Comparison of ENCODE assay signal across 24 cellular contexts in genomic region chr9:84349706-84350105, GRCh38. TPM values are rescaled to one million over a fixed set of nuclear protein-coding genes. Genes with fewer than 3 reads are reported as not detected.
A peak's percentile ranks its signal among the peaks of the same experiment; 100 is the strongest.
DNase-seq lines count a peak whose midpoint lies in the region; ATAC-seq, FAIRE-seq and TF ChIP-seq lines count a peak whose summit lies in the region.
"Had no signal": no experiment of that assay in that cellular context is flagged by ENCODE, and none has a peak within 500 bp of the region (broad histone marks: within the 10 kb centered on the region; RNA-seq: fewer than 3 reads in every experiment).

No MANE protein-coding gene starts in this region.

- intact Hi-C loops in activated naive CD4-positive, alpha-beta T cell treated with anti-CD3 and anti-CD28 coated beads for 36 hours (cut with micrococcal nuclease): no loop called here
- intact Hi-C loops in natural killer cell (cut with micrococcal nuclease): no loop called here

- H3K27me3 Mint-ChIP-seq in activated naive CD4-positive, alpha-beta T cell treated with anti-CD3 and anti-CD28 coated beads for 36 hours (ENCODE audit: low read depth): no peaks in the 10 kb centered on the region
- H3K27me3 Mint-ChIP-seq in endothelial cell (ENCODE audit: unreplicated experiment) (no peaks in the 10 kb centered on the region), natural killer cell (ENCODE audit: low read depth in 2 of 2) (peaks cover 0 to 7% of the 10 kb centered on the region in 2 donors)

- H3K4me3 ChIP-seq in fibroblast of pulmonary artery (replicated peaks; ENCODE audit: low read depth, low read length): no peak overlapping the region
- H3K4me3 ChIP-seq: K562, SJCRH30 had no signal

- H3K36me3 Mint-ChIP-seq in activated naive CD4-positive, alpha-beta T cell treated with anti-CD3 and anti-CD28 coated beads for 36 hours (ENCODE audit: low read depth): no peaks in the 10 kb centered on the region
- peaks cover 5% of the 10 kb centered on the region for H3K36me3 Mint-ChIP-seq in endothelial cell (ENCODE audit: low read depth, unreplicated experiment)
- H3K36me3 Mint-ChIP-seq in natural killer cell: no peaks in the 10 kb centered on the region
- H3K36me3 Mint-ChIP-seq: CD4-positive, CD25-positive, alpha-beta regulatory T cell had no signal

- FAIRE-seq in H54 (lab: Jason Lieb, UNC): peak; percentile 33
- FAIRE-seq: GM12891, H1, HTR-8/SVneo, K562 had no signal

- H3K9me3 Mint-ChIP-seq in activated naive CD4-positive, alpha-beta T cell treated with anti-CD3 and anti-CD28 coated beads for 36 hours: no peaks in the 10 kb centered on the region
- H3K9me3 Mint-ChIP-seq in endothelial cell (ENCODE audit: unreplicated experiment): no peaks in the 10 kb centered on the region
- H3K9me3 Mint-ChIP-seq in natural killer cell: no peaks in the 10 kb centered on the region

- no peak for ATAC-seq in natural killer cell
- ATAC-seq: HCT116, K562, Panc1, SK-N-SH treated with all-trans-retinoic acid at 6 μM for 48 hours had no signal

- no peak for TF ChIP-seq CTCF in fibroblast of pulmonary artery (IDR thresholded peaks at IDR 0.05; ENCODE audit: low read length, missing control alignments)
- no peak for TF ChIP-seq CTCF in endothelial cell (IDR thresholded peaks at IDR 0.05; ENCODE audit: unreplicated experiment)
- no peak for TF ChIP-seq CTCF in natural killer cell (IDR thresholded peaks at IDR 0.05)

- H3K27ac Mint-ChIP-seq in activated naive CD4-positive, alpha-beta T cell treated with anti-CD3 and anti-CD28 coated beads for 36 hours: no peak overlapping the region
- no peak overlapping the region for H3K27ac Mint-ChIP-seq in endothelial cell (ENCODE audit: unreplicated experiment)
- no peak overlapping the region for H3K27ac Mint-ChIP-seq in natural killer cell
- H3K27ac Mint-ChIP-seq: CD4-positive, CD25-positive, alpha-beta regulatory T cell had no signal

- TF ChIP-seq POLR2A in H54 (IDR thresholded peaks at IDR 0.05; ENCODE audit: low read depth, low read length): no peak

- CTCF ChIA-PET in activated naive CD4-positive, alpha-beta T cell treated with anti-CD3 and anti-CD28 coated beads for 36 hours (lab: Charles Lee): no interaction called here

- DNase-seq in DMS 273 (lab: John Stamatoyannopoulos, UW; ENCODE audit: unreplicated experiment): peak; percentile 17
- no peak for DNase-seq in H54 (ENCODE audit: insufficient read length, low spot score)
- peak; percentile 13 for DNase-seq in OCI-M1 (lab: John Stamatoyannopoulos, UW)
- DNase-seq in fibroblast of pulmonary artery (ENCODE audit: low read depth): peak; percentile 41
- DNase-seq in activated naive CD4-positive, alpha-beta T cell treated with anti-CD3 and anti-CD28 coated beads for 36 hours: no peak
- DNase-seq in endothelial cell (ENCODE audit: low spot score): no peak
- DNase-seq in T-helper 2 cell: no peak
- no peak for DNase-seq in natural killer cell
- DNase-seq: CD4-positive, CD25-positive, alpha-beta regulatory T cell; GF-D8; Kasumi-1; MM.1S; NCI-H2029; NCI-H446; NCI-H524 treated with DMSO at 0.1 percent for 48 hours; NK-92 treated with Interleukin-12 subunit alpha and Interleukin-12 subunit beta, amount 100 ng/mL, for 24 hours; SJCRH30 had no signal

- no peak overlapping the region for H3K4me3 Mint-ChIP-seq in activated naive CD4-positive, alpha-beta T cell treated with anti-CD3 and anti-CD28 coated beads for 36 hours
- H3K4me3 Mint-ChIP-seq in endothelial cell (ENCODE audit: unreplicated experiment): no peak overlapping the region
- no peak overlapping the region for H3K4me3 Mint-ChIP-seq in natural killer cell
- H3K4me3 Mint-ChIP-seq: CD4-positive, CD25-positive, alpha-beta regulatory T cell had no signal

- H3K4me1 Mint-ChIP-seq in activated naive CD4-positive, alpha-beta T cell treated with anti-CD3 and anti-CD28 coated beads for 36 hours (ENCODE audit: low read depth): no peaks in the 10 kb centered on the region
- H3K4me1 Mint-ChIP-seq in endothelial cell (ENCODE audit: unreplicated experiment) (no peaks in the 10 kb centered on the region), natural killer cell (no peaks in the 10 kb centered on the region)
- H3K4me1 Mint-ChIP-seq: CD4-positive, CD25-positive, alpha-beta regulatory T cell had no signal

RNA-seq across cellular contexts. Expression of gene SLC28A3, which starts 9.1 kb away (rescaled TPM):
- total RNA-seq in activated naive CD4-positive, alpha-beta T cell treated with anti-CD3 and anti-CD28 coated beads for 36 hours: under 1 TPM; 0.32 to 0.33 TPM
- total RNA-seq in endothelial cell (ENCODE audit: unreplicated experiment) (0.26 TPM), natural killer cell (1 to 10 TPM in 1 of 3 donors, under 1 TPM in 1, not detected in 1; 0.16 to 1.6 TPM)
- total RNA-seq: CD4-positive, CD25-positive, alpha-beta regulatory T cell; H1; K562 had no signal

Comparison
In these comparisons a context has a peak if more than half of its experiments do, and no peak if none do; other contexts are left out.
1. DNase-seq: peak in DMS 273 (single experiment), OCI-M1 (single experiment) and fibroblast of pulmonary artery (single experiment); none in H54 (single experiment), activated naive CD4-positive, alpha-beta T cell treated with anti-CD3 and anti-CD28 coated beads for 36 hours (single experiment), endothelial cell (single experiment), T-helper 2 cell (0 of 5) and natural killer cell (single experiment).